In genomic region chr12:66456622-66457021, GRCh38 we compare ENCODE assay signal across 24 cellular contexts.
"Had no signal": no experiment of that assay in that cellular context is flagged by ENCODE, and none has a peak within 500 bp of the region (broad histone marks: within the 10 kb centered on the region; RNA-seq: fewer than 3 reads in every experiment).

No MANE protein-coding gene starts in this region.

- H3K36me3 ChIP-seq: MG63 had no signal

- FAIRE-seq: HTR-8/SVneo had no signal

- ATAC-seq: Panc1, PC-3, SK-N-SH treated with all-trans-retinoic acid at 6 μM for 48 hours had no signal

- H3K27ac ChIP-seq: HL-60, RWPE1, SJCRH30 had no signal

- H3K27me3 ChIP-seq: MG63, SJCRH30 had no signal

- H3K4me1 ChIP-seq: SJCRH30 had no signal

- H3K9me3 ChIP-seq: MG63, SJCRH30 had no signal

- H3K4me3 ChIP-seq: MG63, SJCRH30 had no signal

- DNase-seq: KBM-7, MG63, NCI-H1092, NCI-H146, NCI-H1694 treated with DMSO at 0.1 percent for 48 hours, NCI-H1930, NCI-H2081, NCI-H2107, NCI-H2171, NCI-H226, NCI-H446, NCI-H510A, NCI-H524 treated with DMSO at 0.1 percent for 48 hours, NCI-H69, NCI-H774, PC-3, SHP77, SJCRH30, T-helper 2 cell had no signal
